ENCODE assay signal across 13 cellular contexts in genomic region chr7:155306677-155307470, GRCh38. TPM values are rescaled to one million over a fixed set of nuclear protein-coding genes. Genes with fewer than 3 reads are reported as not detected.
A peak's percentile ranks its signal among the peaks of the same experiment; 100 is the strongest.
DNase-seq lines count a peak whose midpoint lies in the region; ATAC-seq, FAIRE-seq and TF ChIP-seq lines count a peak whose summit lies in the region.
"Had no signal": no experiment of that assay in that cellular context is flagged by ENCODE, and none has a peak within 500 bp of the region (broad histone marks: within the 10 kb centered on the region; RNA-seq: fewer than 3 reads in every experiment).

No MANE protein-coding gene starts in this region.

- H3K9me3 ChIP-seq in neural progenitor cell (ENCODE audit: low read depth): no peaks in the 10 kb centered on the region
- H3K9me3 ChIP-seq: A549, ascending aorta, Caco-2, right atrium auricular region had no signal

- H3K27ac ChIP-seq in neural progenitor cell: peak overlapping the region; percentile 34
- H3K27ac ChIP-seq: A549, ascending aorta, right atrium auricular region had no signal

- peak overlapping the region; percentile 11 for H3K27ac Mint-ChIP-seq in activated CD4-positive, alpha-beta T cell treated with anti-CD3 and anti-CD28 coated beads for 36 hours
- H3K27ac Mint-ChIP-seq in neural progenitor cell: no peak overlapping the region

- TF ChIP-seq CTCF in bronchial epithelial cell (IDR thresholded peaks at IDR 0.05; ENCODE audit: insufficient read depth, low read length, severe bottlenecking) (no peak), neural progenitor cell (IDR thresholded peaks at IDR 0.05) (no peak)

- peaks cover 57% of the 10 kb centered on the region for H4K20me1 ChIP-seq in neural progenitor cell (ENCODE audit: low read depth)

- H3K9me3 Mint-ChIP-seq in activated CD4-positive, alpha-beta T cell treated with anti-CD3 and anti-CD28 coated beads for 36 hours (ENCODE audit: low read depth): no peaks in the 10 kb centered on the region
- no peaks in the 10 kb centered on the region for H3K9me3 Mint-ChIP-seq in neural progenitor cell

- FAIRE-seq in bronchial epithelial cell (lab: Jason Lieb, UNC): no peak
- FAIRE-seq: A549 had no signal

- no peaks in the 10 kb centered on the region for H3K4me1 ChIP-seq in neural progenitor cell
- H3K4me1 ChIP-seq: A549, ascending aorta, Caco-2 had no signal

- H3K4me3 Mint-ChIP-seq in activated CD4-positive, alpha-beta T cell treated with anti-CD3 and anti-CD28 coated beads for 36 hours: no peak overlapping the region
- H3K4me3 Mint-ChIP-seq in neural progenitor cell: no peak overlapping the region

- peaks cover 16% of the 10 kb centered on the region for H3K36me3 ChIP-seq in bronchial epithelial cell (ENCODE audit: control insufficient read depth, insufficient read depth, low read length)
- peaks cover 31% of the 10 kb centered on the region for H3K36me3 ChIP-seq in neural progenitor cell

- H3K4me2 ChIP-seq in neural progenitor cell: no peak overlapping the region
- H3K4me2 ChIP-seq: A549 had no signal

- no peak for ATAC-seq in activated CD4-positive, alpha-beta T cell treated with anti-CD3 and anti-CD28 coated beads for 36 hours
- ATAC-seq: A549 had no signal

- peak; percentile 36 for TF ChIP-seq POLR2A in GM19099 (IDR thresholded peaks at IDR 0.05; ENCODE audit: extremely low read depth, insufficient read length, low read depth)

- no peaks in the 10 kb centered on the region for H3K27me3 Mint-ChIP-seq in activated CD4-positive, alpha-beta T cell treated with anti-CD3 and anti-CD28 coated beads for 36 hours
- H3K27me3 Mint-ChIP-seq in neural progenitor cell (ENCODE audit: insufficient read depth, low read depth): no peaks in the 10 kb centered on the region

- POLR2A ChIA-PET in activated CD4-positive, alpha-beta T cell treated with anti-CD3 and anti-CD28 coated beads for 36 hours (lab: Charles Lee): interaction anchor here (1.3 kb wide), 1 partner anchor 8 kb away, joined by 4 read pairs; no protein-coding TSS in a partner anchor

- peaks cover 67% of the 10 kb centered on the region for H3K36me3 Mint-ChIP-seq in activated CD4-positive, alpha-beta T cell treated with anti-CD3 and anti-CD28 coated beads for 36 hours (ENCODE audit: low read depth)
- H3K36me3 Mint-ChIP-seq in neural progenitor cell: peaks cover 46% of the 10 kb centered on the region

- intact Hi-C loops in activated CD4-positive, alpha-beta T cell treated with anti-CD3 and anti-CD28 coated beads for 36 hours (cut with DNase I, micrococcal nuclease): no loop called here

- peaks cover 12% of the 10 kb centered on the region for H3F3A ChIP-seq in neural progenitor cell (ENCODE audit: low read depth)

- peaks cover 26% of the 10 kb centered on the region for H3K4me1 Mint-ChIP-seq in activated CD4-positive, alpha-beta T cell treated with anti-CD3 and anti-CD28 coated beads for 36 hours
- peaks cover 15% of the 10 kb centered on the region for H3K4me1 Mint-ChIP-seq in neural progenitor cell

- no peak overlapping the region for H3K9ac ChIP-seq in neural progenitor cell

- peaks cover 41% of the 10 kb centered on the region for H3K79me2 ChIP-seq in neural progenitor cell (ENCODE audit: low read depth)

- CTCF ChIA-PET in activated CD4-positive, alpha-beta T cell treated with anti-CD3 and anti-CD28 coated beads for 36 hours (lab: Charles Lee): interaction anchor here (0.7 kb wide), 1 partner anchor 605 kb away, joined by 3 read pairs; no protein-coding TSS in a partner anchor

- H3K27me3 ChIP-seq in bronchial epithelial cell (ENCODE audit: control insufficient read depth, insufficient read depth, low read length) (no peaks in the 10 kb centered on the region), neural progenitor cell (no peaks in the 10 kb centered on the region)
- H3K27me3 ChIP-seq: ascending aorta, right atrium auricular region had no signal

- H3K4me3 ChIP-seq in bronchial epithelial cell (ENCODE audit: low read depth, low read length) (no peak overlapping the region), neural progenitor cell (no peak overlapping the region)
- H3K4me3 ChIP-seq: A549, ascending aorta, right atrium auricular region had no signal

- no peak for DNase-seq in activated CD4-positive, alpha-beta T cell treated with anti-CD3 and anti-CD28 coated beads for 36 hours
- DNase-seq in activated CD4-positive, alpha-beta T cell treated with anti-CD3 and anti-CD28 coated beads, Interleukin-2, amount 50 U/mL, for 4 hours: no peak
- DNase-seq in bronchial epithelial cell (ENCODE audit: low read depth) (peak; percentile 97), neural progenitor cell (ENCODE audit: low spot score) (no peak), NCI-H2029 treated with DMSO at 0.1 percent for 48 hours (lab: John Stamatoyannopoulos, UW) (no peak), SHP77 (lab: John Stamatoyannopoulos, UW) (no peak), foreskin melanocyte (no peak)
- DNase-seq: Caco-2, NCI-H2107 had no signal

- no peak overlapping the region for H2AFZ ChIP-seq in neural progenitor cell (replicated peaks)

RNA-seq across cellular contexts. Expression of gene INSIG1, which starts 9.2 kb away (rescaled TPM):
- 100 to 1,000 TPM; 100 to 110 TPM for total RNA-seq in activated CD4-positive, alpha-beta T cell treated with anti-CD3 and anti-CD28 coated beads for 36 hours
- total RNA-seq in bronchial epithelial cell (14.2 and 36.6 TPM in 2 replicates), neural progenitor cell (ENCODE audit: low replicate concordance) (94.3 and 96.2 TPM in 2 replicates)
